ENCODE assay signal across 8 cellular contexts in the genomic region with DNA sequence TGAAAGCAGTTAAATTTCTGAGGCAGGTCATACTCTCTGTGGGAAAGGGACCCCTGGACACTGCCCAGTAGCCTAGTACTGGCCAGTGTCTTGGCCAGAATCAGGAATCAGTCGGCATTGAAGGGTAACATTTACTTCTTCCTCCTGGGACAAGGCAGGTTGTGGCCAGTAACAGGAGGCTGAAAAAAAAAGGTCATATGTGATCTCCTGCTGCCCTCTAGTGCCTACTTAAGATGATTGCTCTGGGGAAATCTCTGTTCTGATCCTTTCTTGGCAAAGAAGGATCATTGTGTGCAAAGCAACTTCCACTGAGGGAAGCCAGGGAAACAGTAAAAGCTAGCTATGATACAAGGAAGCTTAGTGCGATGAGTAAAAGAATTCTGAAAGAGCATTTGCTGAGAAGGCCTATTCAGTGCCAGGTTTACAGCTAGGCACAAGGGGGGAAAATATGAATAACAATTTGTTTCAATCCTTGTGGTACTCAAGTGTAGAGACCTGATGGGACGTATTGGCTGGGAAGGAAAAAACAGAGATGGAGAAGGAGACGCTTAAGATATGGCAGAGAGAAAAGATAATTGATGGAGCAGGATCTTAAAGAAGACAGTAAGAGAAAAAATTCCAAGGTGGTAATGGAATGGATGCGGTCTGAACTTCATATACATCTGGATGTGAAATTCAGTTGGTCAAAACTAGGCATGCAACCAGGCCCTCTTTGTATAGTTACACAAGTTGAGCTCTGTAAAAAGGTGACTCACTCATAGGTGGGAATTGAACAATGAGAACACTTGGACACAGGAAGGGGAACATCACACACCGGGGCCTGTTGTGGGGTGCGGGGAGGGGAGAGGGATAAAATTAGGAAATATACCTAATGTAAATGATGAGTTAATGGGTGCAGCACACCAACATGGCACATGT. TPM values are rescaled to one million over a fixed set of nuclear protein-coding genes. Genes with fewer than 3 reads are reported as not detected.
DNase-seq lines count a peak whose midpoint lies in the region; ATAC-seq and TF ChIP-seq lines count a peak whose summit lies in the region.

No MANE protein-coding gene starts in this region.

- H3K27ac ChIP-seq in neural cell (ENCODE audit: low read length) = no peak overlapping the region

- peak; percentile 94 for TF ChIP-seq RAD21 in neural cell (conservative IDR thresholded peaks at IDR 0.05)

- TF ChIP-seq EP300 in neural cell (conservative IDR thresholded peaks at IDR 0.05; ENCODE audit: poor library complexity, severe bottlenecking) = no peak

- peak; percentile 84 for DNase-seq in AG20443 (ENCODE audit: low spot score)
- peak; percentile 39 for DNase-seq in GM13976 (ENCODE audit: low spot score)
- peak; percentile 61 for DNase-seq in NCI-H1436 (lab: John Stamatoyannopoulos, UW)
- peak; percentile 75 for DNase-seq in SW480 (ENCODE audit: low spot score)
- peak; percentile 93 for DNase-seq in fibroblast of peridontal ligament (ENCODE audit: extremely low read depth)
- no peak for DNase-seq in activated gamma-delta T cell treated with Interleukin-2 at 50 U/mL for 16 hours

- no peak overlapping the region for H3K4me3 ChIP-seq in neural cell (ENCODE audit: low read length)

- H3K27me3 ChIP-seq in neural cell (ENCODE audit: insufficient read depth, low read depth, low read length) = no peaks in the 10 kb centered on the region

- no peak overlapping the region for H3K4me2 ChIP-seq in neural cell (ENCODE audit: low read length)

- no peaks in the 10 kb centered on the region for H3K79me2 ChIP-seq in neural cell (replicated peaks; ENCODE audit: insufficient read depth, low read length)

- H4K20me1 ChIP-seq in neural cell (ENCODE audit: insufficient read depth) = no peaks in the 10 kb centered on the region

- no peak overlapping the region for H3K9ac ChIP-seq in neural cell (ENCODE audit: low read length)

- peak; percentile 78 for ATAC-seq in HG02759 (IDR thresholded peaks at IDR 0.05; ENCODE audit: unreplicated experiment)

- no peaks in the 10 kb centered on the region for H3F3A ChIP-seq in neural cell (ENCODE audit: insufficient read depth, low read length, poor library complexity, severe bottlenecking)

- H2AFZ ChIP-seq in neural cell (ENCODE audit: low read depth, low read length) = no peak overlapping the region

- no peaks in the 10 kb centered on the region for H3K9me3 ChIP-seq in neural cell (ENCODE audit: low read length)

- peak; percentile 41 for TF ChIP-seq CTCF in GM13976 (IDR thresholded peaks at IDR 0.05; ENCODE audit: borderline replicate concordance, control extremely low read depth, extremely low read depth, insufficient read depth, missing control alignments)
- TF ChIP-seq CTCF in neural cell (IDR thresholded peaks at IDR 0.05; ENCODE audit: poor library complexity, severe bottlenecking) = peak; percentile 91

- no peaks in the 10 kb centered on the region for H3K9me2 ChIP-seq in neural cell (ENCODE audit: insufficient read depth, low read length)

- no peaks in the 10 kb centered on the region for H3K36me3 ChIP-seq in neural cell (ENCODE audit: insufficient read depth, low read length)

- in situ Hi-C loops in GM13976 (cut with MboI; ENCODE audit: low sequenced_read_pairs, unreplicated experiment) = loop anchor here (25.0 kb wide), 2 partner anchors 499 to 1049 kb away; a partner anchor contains a TSS

TF ChIP-seq in neural cell, 6 proteins besides CTCF, POLR2A, EP300 and RAD21:
- TF ChIP-seq SMC3 (conservative IDR thresholded peaks at IDR 0.05; ENCODE audit: poor library complexity) (peak; percentile 92), POLR2AphosphoS5 (IDR thresholded peaks at IDR 0.05) (no peak)

RNA-seq across cellular contexts. Expression of a gene that starts 25.8 kb away (rescaled TPM):
- 6.9 and 9.1 TPM in 2 replicates for polyA plus RNA-seq in neural cell
- polyA minus RNA-seq in neural cell = 26.1 and 30.7 TPM in 2 replicates
